ENCODE assay signal across 8 cellular contexts in genomic region chr14:75426332-75427125, GRCh38. TPM values are rescaled to one million over a fixed set of nuclear protein-coding genes. Genes with fewer than 3 reads are reported as not detected.
DNase-seq lines count a peak whose midpoint lies in the region; ATAC-seq, FAIRE-seq and TF ChIP-seq lines count a peak whose summit lies in the region.

No MANE protein-coding gene starts in this region.

- 89 to 91% methylated on average over 10 of the region's 10 CpGs for WGBS in pancreas, 2 donors

- TF ChIP-seq POLR2A in breast epithelium (IDR thresholded peaks at IDR 0.05) = no peak

- no peaks in the 10 kb centered on the region for H3K27me3 ChIP-seq in HL-60 (ENCODE audit: insufficient read depth, poor library complexity, severe bottlenecking)
- H3K27me3 ChIP-seq in breast epithelium = no peaks in the 10 kb centered on the region
- H3K27me3 ChIP-seq in pancreas = no peaks in the 10 kb centered on the region

- H3K4me3 ChIP-seq in GM12864 (ENCODE audit: low read depth, low read length) = peak overlapping the region; percentile 86
- H3K4me3 ChIP-seq in HL-60 (replicated peaks; ENCODE audit: insufficient read depth, low read length) = no peak overlapping the region
- H3K4me3 ChIP-seq in breast epithelium = peak overlapping the region; percentile 62 to 96 (median 77)
- H3K4me3 ChIP-seq in pancreas = peak overlapping the region in 2 of 4 donors; percentile 70 to 86

- FAIRE-seq in pancreas (lab: Jason Lieb, UNC) = no peak

- H3K27ac ChIP-seq in HL-60 (replicated peaks) = peak overlapping the region; percentile 88; the same call in 1 of the 2 replicates
- peak overlapping the region; percentile 88 to 94 for H3K27ac ChIP-seq in breast epithelium
- peak overlapping the region; percentile 73 to 85 (median 80) for H3K27ac ChIP-seq in pancreas

- TF ChIP-seq CTCF in GM12864 (IDR thresholded peaks at IDR 0.05; ENCODE audit: low read depth, low read length, missing control alignments) = no peak
- TF ChIP-seq CTCF in GM20000 (IDR thresholded peaks at IDR 0.05; ENCODE audit: extremely low read depth, missing control alignments) = no peak
- TF ChIP-seq CTCF in HL-60 (IDR thresholded peaks at IDR 0.05; ENCODE audit: insufficient read depth, low read length) = no peak
- TF ChIP-seq CTCF in breast epithelium (IDR thresholded peaks at IDR 0.05) = no peak
- no peak for TF ChIP-seq CTCF in pancreas (IDR thresholded peaks at IDR 0.05)

- H3K4me1 ChIP-seq in breast epithelium = peaks cover 12 to 17% of the 10 kb centered on the region in 2 donors
- peaks cover 0 to 26% (median 21%) of the 10 kb centered on the region in 3 donors for H3K4me1 ChIP-seq in pancreas

- ATAC-seq in pancreas = no peak

- DNase-seq in GM12864 (ENCODE audit: low read depth) = peak; percentile 69
- peak; percentile 88 for DNase-seq in GM20000 (ENCODE audit: low spot score)
- DNase-seq in HL-60 (ENCODE audit: low read depth in 1 of 2, low spot score in 1 of 2) = no peak
- DNase-seq in breast epithelium (ENCODE audit: low spot score in 2 of 2) = no peak
- no peak for DNase-seq in pancreas
- DNase-seq in posterior cingulate gyrus = no peak
- no peak for DNase-seq in stimulated activated CD4-positive, alpha-beta T cell treated with anti-CD3 and anti-CD28 coated beads, Interleukin-4, amount 100 ng/mL, for 24 hours
- DNase-seq in D341Med (ENCODE audit: low spot score) = no peak

- intact Hi-C loops in breast epithelium (cut with DNase I; ENCODE audit: low total_unique reads) = no loop called here
- intact Hi-C loops in pancreas (cut with DNase I) = no loop called here
- intact Hi-C loops in posterior cingulate gyrus (cut with DNase I) = loop anchor here (5.0 kb wide), 2 partner anchors 61 to 114 kb away; no protein-coding TSS in a partner anchor

- no peaks in the 10 kb centered on the region for H3K36me3 ChIP-seq in breast epithelium
- H3K36me3 ChIP-seq in pancreas = no peaks in the 10 kb centered on the region

- H3K9me3 ChIP-seq in breast epithelium = no peaks in the 10 kb centered on the region
- no peaks in the 10 kb centered on the region for H3K9me3 ChIP-seq in pancreas

RNA-seq across cellular contexts. Expression of gene JDP2, which starts 1.3 kb away (rescaled TPM):
- total RNA-seq in breast epithelium = 100 to 1,000 TPM in 1 of 3 donors, 10 to 100 TPM in 2; 35.7 to 153 (median 58.3) TPM
- total RNA-seq in pancreas = 10 to 100 TPM in 3 of 6 donors, 1 to 10 TPM in 3; 6.6 to 25.8 (median 9.7) TPM
- 10 to 100 TPM; 12.5 to 13.1 TPM for polyA plus RNA-seq in pancreas

Comparison
In these comparisons a context has a peak if more than half of its experiments do, and no peak if none do; other contexts are left out.
1. DNase-seq: peak in GM12864 (single experiment) and GM20000 (single experiment); none in HL-60 (0 of 2), breast epithelium (0 of 2), pancreas (0 of 6), posterior cingulate gyrus (0 of 10), stimulated activated CD4-positive, alpha-beta T cell treated with anti-CD3 and anti-CD28 coated beads, Interleukin-4, amount 100 ng/mL, for 24 hours (single experiment) and D341Med (single experiment).
2. Peak in every context shown above with its lines, with median percentiles within 50 percentile points of each other: H3K27ac ChIP-seq.